Comparison of ENCODE assay signal across 7 cellular contexts in genomic region chr10:80454526-80455460, GRCh38. TPM values are rescaled to one million over a fixed set of nuclear protein-coding genes. Genes with fewer than 3 reads are reported as not detected.
DNase-seq lines count a peak whose midpoint lies in the region; ATAC-seq and TF ChIP-seq lines count a peak whose summit lies in the region.

No MANE protein-coding gene starts in this region.

- peak; percentile 60 for DNase-seq in GM12865 (ENCODE audit: low read depth)
- no peak for DNase-seq in IMR-90
- peak; percentile 43 for DNase-seq in activated naive CD4-positive, alpha-beta T cell treated with anti-CD3 and anti-CD28 coated beads for 36 hours
- peak; percentile 56 to 62 for DNase-seq in heart right ventricle
- peak; percentile 48 to 74 for DNase-seq in psoas muscle
- no peak for DNase-seq in NCI-H1694 treated with DMSO at 0.1 percent for 48 hours (lab: John Stamatoyannopoulos, UW)

- in situ Hi-C loops in IMR-90 (cut with MboI; ENCODE audit: low sequenced_read_pairs) = loop anchor here (5.0 to 25.0 kb wide), 2 partner anchors 48 to 292 kb away; no protein-coding TSS in a partner anchor

- 1% methylated on average over 29 of the region's 80 CpGs; no CpG with 5 or more reads in 1 of the 2 experiments for WGBS in IMR-90 (ENCODE audit: extremely low coverage in 2 of 2, insufficient read length in 1 of 2), 2 experiments
- 0 to 1% methylated on average over 80 of the region's 80 CpGs for WGBS in heart right ventricle, 2 donors
- 1% methylated on average over 52 to 80 of the region's 80 CpGs for WGBS in psoas muscle, 3 donors

- no peak overlapping the region for H4K5ac ChIP-seq in IMR-90 (ENCODE audit: low read depth, low read length)

- H2AK5ac ChIP-seq in IMR-90 (ENCODE audit: low read depth, low read length) = peak overlapping the region; percentile 83; the same call in 1 of the 2 replicates

- peak overlapping the region; percentile 91 for H3K4me2 ChIP-seq in IMR-90 (ENCODE audit: low read depth, low read length)

- intact Hi-C loops in IMR-90 (cut with micrococcal nuclease) (loop anchor here (1.0 kb wide), 1 partner anchor 51 kb away; no protein-coding TSS in a partner anchor), heart right ventricle (cut with DNase I) (loop anchor here in 4 of 10 donors (2.0 to 5.0 kb wide), 4 partner anchors 42 to 48 kb away; partner anchors contain the start of gene PRXL2A (in 1 of the 4)), psoas muscle (cut with DNase I) (loop anchor here in 1 of 2 donors (2.0 to 5.0 kb wide), 2 partner anchors 44 to 47 kb away; partner anchors contain the start of gene PRXL2A)
- intact Hi-C loops in activated naive CD4-positive, alpha-beta T cell treated with anti-CD3 and anti-CD28 coated beads for 36 hours (cut with micrococcal nuclease) = loop anchor here (1.0 to 10.0 kb wide), 6 partner anchors 9 to 1480 kb away; partner anchors contain the start of gene TMEM254

- ATAC-seq in GM21576 (IDR thresholded peaks at IDR 0.05; ENCODE audit: unreplicated experiment) (peak; percentile 15), IMR-90 (ENCODE audit: low read depth) (peak; percentile 28), heart right ventricle (peak; percentile 21 to 56 (median 43)), psoas muscle (peak; percentile 24 to 59 (median 45))

- peak overlapping the region; percentile 91 for H2AK9ac ChIP-seq in IMR-90 (replicated peaks; ENCODE audit: low read depth, low read length, poor library complexity)

- H3K4ac ChIP-seq in IMR-90 (ENCODE audit: low read depth, low read length) = peak overlapping the region; percentile 77

- peak overlapping the region; percentile 93 for H3K27ac Mint-ChIP-seq in activated naive CD4-positive, alpha-beta T cell treated with anti-CD3 and anti-CD28 coated beads for 36 hours

- TF ChIP-seq RAD21 in IMR-90 (IDR thresholded peaks at IDR 0.05; ENCODE audit: low read length) = no peak

- no peaks in the 10 kb centered on the region for H3K9me3 ChIP-seq in IMR-90 (ENCODE audit: control insufficient read depth, insufficient read depth, low read length)
- peaks cover 0 to 12% (median 0%) of the 10 kb centered on the region in 11 donors for H3K9me3 ChIP-seq in heart right ventricle
- no peaks in the 10 kb centered on the region for H3K9me3 ChIP-seq in psoas muscle

- H3K9me3 Mint-ChIP-seq in activated naive CD4-positive, alpha-beta T cell treated with anti-CD3 and anti-CD28 coated beads for 36 hours = no peaks in the 10 kb centered on the region

- H3K4me1 ChIP-seq in IMR-90 (ENCODE audit: control insufficient read depth, insufficient read depth, low read length) (peaks cover 20% of the 10 kb centered on the region), heart right ventricle (peaks cover 12 to 68% (median 57%) of the 10 kb centered on the region in 9 donors), psoas muscle (peaks cover 32% of the 10 kb centered on the region)

- H2BK15ac ChIP-seq in IMR-90 (ENCODE audit: low read depth, low read length) = no peak overlapping the region

- TF ChIP-seq CTCF in GM12865 (IDR thresholded peaks at IDR 0.05; ENCODE audit: insufficient read depth, low read depth, low read length, missing control alignments) = no peak
- TF ChIP-seq CTCF in IMR-90 (conservative IDR thresholded peaks at IDR 0.05; ENCODE audit: low read depth, low read length) = no peak
- no peak for TF ChIP-seq CTCF in heart right ventricle (IDR thresholded peaks at IDR 0.05)
- no peak for TF ChIP-seq CTCF in psoas muscle (IDR thresholded peaks at IDR 0.05)

- H2AFZ ChIP-seq in IMR-90 (replicated peaks; ENCODE audit: low read length, poor library complexity) = peak overlapping the region; percentile 91

- H3K56ac ChIP-seq in IMR-90 (ENCODE audit: extremely low read depth, insufficient read depth, low read length) = peak overlapping the region; percentile 47; the same call in 1 of the 2 replicates

- peak overlapping the region; percentile 84 for H3K9ac ChIP-seq in IMR-90 (ENCODE audit: low read depth, low read length)

- peak overlapping the region; percentile 90 for H3K14ac ChIP-seq in IMR-90 (replicated peaks; ENCODE audit: low read depth, low read length)

- H3K27ac ChIP-seq in IMR-90 (ENCODE audit: insufficient read depth, low read length) (peak overlapping the region; percentile 83), heart right ventricle (peak overlapping the region; percentile 95 to 100 (median 100)), psoas muscle (peak overlapping the region; percentile 93)

- peak overlapping the region; percentile 88 for H3K23ac ChIP-seq in IMR-90 (ENCODE audit: low read depth, low read length)

- H3K18ac ChIP-seq in IMR-90 (ENCODE audit: low read depth, low read length) = peak overlapping the region; percentile 9; the same call in 1 of the 2 replicates

- H4K8ac ChIP-seq in IMR-90 (ENCODE audit: low read depth in 2 of 2, low read length in 2 of 2) = peak overlapping the region in 1 of 2 experiments; percentile 30; a peak in 2 of 4 replicates

- H3K27me3 ChIP-seq in IMR-90 (ENCODE audit: control insufficient read depth, insufficient read depth, low read length) (no peaks in the 10 kb centered on the region), heart right ventricle (no peaks in the 10 kb centered on the region), psoas muscle (ENCODE audit: insufficient read depth in 3 of 3, low read length in 2 of 3) (no peaks in the 10 kb centered on the region)

- H3K9me1 ChIP-seq in IMR-90 (ENCODE audit: insufficient read depth, low read length) = peaks cover 41% of the 10 kb centered on the region

- H3K4me3 ChIP-seq in GM12865 (ENCODE audit: low read depth, low read length) (peak overlapping the region; percentile 56), IMR-90 (ENCODE audit: insufficient read depth, low read depth, low read length) (peak overlapping the region; percentile 73), heart right ventricle (peak overlapping the region; percentile 76 to 99 (median 95)), psoas muscle (peak overlapping the region; percentile 98)

- H2BK5ac ChIP-seq in IMR-90 (ENCODE audit: low read depth, low read length, poor library complexity, severe bottlenecking) = peak overlapping the region; percentile 33

- H3K4me3 Mint-ChIP-seq in activated naive CD4-positive, alpha-beta T cell treated with anti-CD3 and anti-CD28 coated beads for 36 hours = peak overlapping the region; percentile 98

- CTCF ChIA-PET in IMR-90 (lab: Yijun Ruan, JAX) = no interaction called here
- CTCF ChIA-PET in activated naive CD4-positive, alpha-beta T cell treated with anti-CD3 and anti-CD28 coated beads for 36 hours (lab: Charles Lee) = interaction anchor here (2.9 to 24.3 kb wide), 3 partner anchors 10 to 51 kb away, joined by 17 to 916 read pairs (median 74); no protein-coding TSS in a partner anchor

- peaks cover 15% of the 10 kb centered on the region for H3K36me3 Mint-ChIP-seq in activated naive CD4-positive, alpha-beta T cell treated with anti-CD3 and anti-CD28 coated beads for 36 hours (ENCODE audit: low read depth)

- no peaks in the 10 kb centered on the region for H3K27me3 Mint-ChIP-seq in activated naive CD4-positive, alpha-beta T cell treated with anti-CD3 and anti-CD28 coated beads for 36 hours (ENCODE audit: low read depth)

- no peak for TF ChIP-seq POLR2A in IMR-90 (IDR thresholded peaks at IDR 0.05; ENCODE audit: low read depth, low read length)

- H2BK120ac ChIP-seq in IMR-90 (ENCODE audit: low read depth, low read length) = no peak overlapping the region

- no TSS peak for BruUV-seq in IMR-90 (replicated peaks; lab: Mats Ljungman, UMichigan)

- dilution Hi-C loops in IMR-90 (cut with HindIII; ENCODE audit: low sequenced_read_pairs, unreplicated experiment) = no loop called here

- H3K36me3 ChIP-seq in IMR-90 (ENCODE audit: control insufficient read depth, insufficient read depth, low read length) (no peaks in the 10 kb centered on the region; the same call in 1 of the 2 replicates), heart right ventricle (peaks cover 0 to 4% (median 0%) of the 10 kb centered on the region in 9 donors), psoas muscle (ENCODE audit: insufficient read depth in 1 of 2, low read depth in 1 of 2) (no peaks in the 10 kb centered on the region)

- H3K4me1 Mint-ChIP-seq in activated naive CD4-positive, alpha-beta T cell treated with anti-CD3 and anti-CD28 coated beads for 36 hours (ENCODE audit: low read depth) = peaks cover 46% of the 10 kb centered on the region

- 0 out of 2 replicates have a peak overlapping the region, but pooled peaks have one; percentile 18 for H2BK20ac ChIP-seq in IMR-90 (ENCODE audit: low read depth, low read length)

- peaks cover 4 to 44% of the 10 kb centered on the region in 2 experiments for H3K79me1 ChIP-seq in IMR-90 (ENCODE audit: low read depth in 1 of 2, low read length in 2 of 2)

- POLR2A ChIA-PET in IMR-90 (lab: Charles Lee; ENCODE audit: unreplicated experiment) = no interaction called here

- H4K20me1 ChIP-seq in IMR-90 (ENCODE audit: insufficient read depth, low read length) = peaks cover 39% of the 10 kb centered on the region

- H4K91ac ChIP-seq in IMR-90 (ENCODE audit: insufficient read depth, low read depth, low read length) = peak overlapping the region; percentile 39

TF ChIP-seq in IMR-90, 13 proteins besides CTCF, POLR2A, EP300 and RAD21 (continues in another document):
- no peak for TF ChIP-seq SMC3 (IDR thresholded peaks at IDR 0.05; ENCODE audit: low read depth, low read length)
- no peak for TF ChIP-seq RCOR1 (IDR thresholded peaks at IDR 0.05; ENCODE audit: insufficient replicate concordance, low read length)
- peak; percentile 12; the same call in 1 of the 2 replicates for TF ChIP-seq BHLHE40 (IDR thresholded peaks at IDR 0.05; ENCODE audit: low read depth, low read length)
- TF ChIP-seq CHD1 (IDR thresholded peaks at IDR 0.05; ENCODE audit: low read depth, low read length) = no peak; the same call in 1 of the 2 replicates

RNA-seq across cellular contexts. Expression of gene TSPAN14, which starts 0.7 kb away (rescaled TPM):
- total RNA-seq in IMR-90 (2012; rRNA removed) = 13.3 and 18.5 TPM in 2 replicates
- 40.6 and 43.0 TPM in 2 replicates for polyA plus RNA-seq in IMR-90 (2012; rRNA removed)
- 55.8 and 57.7 TPM in 2 replicates for polyA plus RNA-seq in IMR-90 (2012; cell fraction: cytosol; rRNA removed)
- 36.3 and 44.3 TPM in 2 replicates for polyA plus RNA-seq in IMR-90 (2012; cell fraction: nucleus; rRNA removed; ENCODE audit: low replicate concordance)
- total RNA-seq in activated naive CD4-positive, alpha-beta T cell treated with anti-CD3 and anti-CD28 coated beads for 36 hours = 10 to 100 TPM; 33.5 to 35.5 TPM
- 10 to 100 TPM; 21.7 to 57.2 (median 27.6) TPM for total RNA-seq in heart right ventricle
- polyA plus RNA-seq in heart right ventricle = 10 to 100 TPM; 16.9 to 35.0 TPM
- total RNA-seq in psoas muscle = 10 to 100 TPM; 23.9 to 33.3 (median 25.7) TPM
- 10 to 100 TPM; 19.4 to 20.0 (median 19.6) TPM for polyA plus RNA-seq in psoas muscle

RNA-seq across cellular contexts. Expression of gene PRXL2A, which starts 46.4 kb away (rescaled TPM):
- 0.90 and 1.1 TPM in 2 replicates for total RNA-seq in IMR-90 (2012; rRNA removed)
- polyA plus RNA-seq in IMR-90 (2012; rRNA removed) = 0.60 and 0.92 TPM in 2 replicates
- 0.19 and 0.36 TPM in 2 replicates for polyA plus RNA-seq in IMR-90 (2012; cell fraction: cytosol; rRNA removed)
- polyA plus RNA-seq in IMR-90 (2012; cell fraction: nucleus; rRNA removed; ENCODE audit: low replicate concordance) = 0.10 and 0.17 TPM in 2 replicates
- 10 to 100 TPM; 17.6 to 17.7 TPM for total RNA-seq in activated naive CD4-positive, alpha-beta T cell treated with anti-CD3 and anti-CD28 coated beads for 36 hours
- 100 to 1,000 TPM in 3 of 10 donors, 10 to 100 TPM in 7; 57.3 to 135 (median 84.3) TPM for total RNA-seq in heart right ventricle
- 10 to 100 TPM; 46.0 to 54.6 TPM for polyA plus RNA-seq in heart right ventricle
- 10 to 100 TPM; 34.2 to 51.8 (median 41.4) TPM for total RNA-seq in psoas muscle
- polyA plus RNA-seq in psoas muscle = 10 to 100 TPM; 19.0 to 39.9 (median 28.4) TPM

Comparison
In these comparisons a context has a peak if more than half of its experiments do, and no peak if none do; other contexts are left out.
1. DNase-seq: peak in GM12865 (single experiment), activated naive CD4-positive, alpha-beta T cell treated with anti-CD3 and anti-CD28 coated beads for 36 hours (single experiment), heart right ventricle (2 of 2) and psoas muscle (2 of 2); none in IMR-90 (single experiment) and NCI-H1694 treated with DMSO at 0.1 percent for 48 hours (single experiment).
2. Peak in every context shown above with its lines, with median percentiles within 50 percentile points of each other: H3K4me3 ChIP-seq, ATAC-seq and H3K27ac ChIP-seq.